22 cellular contexts compared by ENCODE assay signal in genomic region chr7:86930554-86931307, GRCh38.
A peak's percentile ranks its signal among the peaks of the same experiment; 100 is the strongest.
DNase-seq lines count a peak whose midpoint lies in the region; ATAC-seq and TF ChIP-seq lines count a peak whose summit lies in the region.
"Had no signal": no experiment of that assay in that cellular context is flagged by ENCODE, and none has a peak within 500 bp of the region (broad histone marks: within the 10 kb centered on the region; RNA-seq: fewer than 3 reads in every experiment).

No MANE protein-coding gene starts in this region.

- H3K4me3 ChIP-seq in SK-N-SH (ENCODE audit: low read depth in 2 of 2, low read length in 1 of 2) (no peak overlapping the region), transverse colon (no peak overlapping the region)
- H3K4me3 ChIP-seq: Peyer's patch, SJSA1 had no signal

- no peak for TF ChIP-seq RAD21 in SK-N-SH (IDR thresholded peaks at IDR 0.05; ENCODE audit: low read length)

- 88% methylated on average over 5 of the region's 5 CpGs for WGBS in SK-N-SH (ENCODE audit: low lambda C conversion rate)
- 84 to 89% methylated on average over 5 of the region's 5 CpGs for WGBS in transverse colon (ENCODE audit: low coverage in 1 of 2), 2 donors

- H3K27ac ChIP-seq in SK-N-SH (ENCODE audit: low read depth in 2 of 2, low read length in 1 of 2) (peak overlapping the region; percentile 9 to 77; a peak in 2 of 4 replicates), transverse colon (no peak overlapping the region)
- H3K27ac ChIP-seq: Peyer's patch, SJSA1 had no signal

- in situ Hi-C loops in transverse colon (cut with MboI; ENCODE audit: low pct_ligation_motif_present in 1 of 4, low pct_unique_long_range_greater_than_20kb in 1 of 4, low sequenced_read_pairs in 3 of 4): loop anchor here (10.0 kb wide), 3 partner anchors 204 to 304 kb away; no protein-coding TSS in a partner anchor

- H4K20me1 ChIP-seq in SK-N-SH (ENCODE audit: insufficient read depth): no peaks in the 10 kb centered on the region

- CTCF ChIA-PET in SK-N-SH (lab: Yijun Ruan, JAX): interaction anchor here (0.6 to 14.9 kb wide), 8 partner anchors 11 to 485 kb away, joined by 3 to 295 read pairs (median 4); partner anchors contain the start of gene DMTF1
- CTCF ChIA-PET in activated CD8-positive, alpha-beta memory T cell treated with anti-CD3 and anti-CD28 coated beads, Interleukin-2, amount 10 ng/mL, durations not matched to agents 7 days and 5 days (lab: Charles Lee): interaction anchor here (2.8 kb wide), 1 partner anchor 218 kb away, joined by 13 read pairs; no protein-coding TSS in a partner anchor

- peak; percentile 8 for ATAC-seq in GM18520 (IDR thresholded peaks at IDR 0.05; ENCODE audit: unreplicated experiment)
- ATAC-seq in activated CD8-positive, alpha-beta memory T cell treated with anti-CD3 and anti-CD28 coated beads, Interleukin-2, amount 10 ng/mL, durations not matched to agents 7 days and 5 days: no peak
- ATAC-seq: HCT116 had no signal

- H3K27me3 ChIP-seq in SK-N-SH (ENCODE audit: insufficient read depth): no peaks in the 10 kb centered on the region
- no peaks in the 10 kb centered on the region for H3K27me3 ChIP-seq in transverse colon
- H3K27me3 ChIP-seq: Peyer's patch had no signal

- no peak overlapping the region for H3K4me3 Mint-ChIP-seq in activated T-cell treated with anti-CD3 and anti-CD28 coated beads, Interleukin-2, amount 50 U/mL, for 24 hours
- no peak overlapping the region for H3K4me3 Mint-ChIP-seq in activated CD8-positive, alpha-beta memory T cell treated with anti-CD3 and anti-CD28 coated beads, Interleukin-2, amount 10 ng/mL, durations not matched to agents 7 days and 5 days
- H3K4me3 Mint-ChIP-seq: CD14-positive monocyte had no signal

- H3K27ac Mint-ChIP-seq in activated T-cell treated with anti-CD3 and anti-CD28 coated beads, Interleukin-2, amount 50 U/mL, for 24 hours: peak overlapping the region; percentile 94
- H3K27ac Mint-ChIP-seq in activated CD8-positive, alpha-beta memory T cell treated with anti-CD3 and anti-CD28 coated beads, Interleukin-2, amount 10 ng/mL, durations not matched to agents 7 days and 5 days: no peak overlapping the region

- H3K9me3 ChIP-seq in SK-N-SH: no peaks in the 10 kb centered on the region
- H3K9me3 ChIP-seq in transverse colon: no peaks in the 10 kb centered on the region
- H3K9me3 ChIP-seq: Peyer's patch, SJSA1 had no signal

- TF ChIP-seq EP300 in SK-N-SH (IDR thresholded peaks at IDR 0.05; ENCODE audit: borderline replicate concordance in 1 of 2, low read depth in 1 of 2, low read length in 1 of 2) (no peak), transverse colon (IDR thresholded peaks at IDR 0.05; ENCODE audit: low read depth) (no peak)

- H3K27me3 Mint-ChIP-seq in activated T-cell treated with anti-CD3 and anti-CD28 coated beads, Interleukin-2, amount 50 U/mL, for 24 hours: no peaks in the 10 kb centered on the region
- H3K27me3 Mint-ChIP-seq in activated CD8-positive, alpha-beta memory T cell treated with anti-CD3 and anti-CD28 coated beads, Interleukin-2, amount 10 ng/mL, durations not matched to agents 7 days and 5 days: peaks cover 6% of the 10 kb centered on the region

- H3K4me2 ChIP-seq in SK-N-SH: no peak overlapping the region

- no peak overlapping the region for H3K9ac ChIP-seq in SK-N-SH

- no peaks in the 10 kb centered on the region for H3K79me2 ChIP-seq in SK-N-SH (ENCODE audit: insufficient read depth)

- TF ChIP-seq CTCF in SK-N-SH (IDR thresholded peaks at IDR 0.05) (no peak), transverse colon (IDR thresholded peaks at IDR 0.05) (no peak)

- POLR2A ChIA-PET in SK-N-SH (lab: Yijun Ruan, JAX): no interaction called here

- peaks cover 24% of the 10 kb centered on the region for H3F3A ChIP-seq in SK-N-SH (replicated peaks; ENCODE audit: insufficient read depth)

- no peak overlapping the region for H2AFZ ChIP-seq in SK-N-SH (ENCODE audit: low read depth)

- H3K36me3 Mint-ChIP-seq in activated T-cell treated with anti-CD3 and anti-CD28 coated beads, Interleukin-2, amount 50 U/mL, for 24 hours (ENCODE audit: low read depth): no peaks in the 10 kb centered on the region
- H3K36me3 Mint-ChIP-seq in activated CD8-positive, alpha-beta memory T cell treated with anti-CD3 and anti-CD28 coated beads, Interleukin-2, amount 10 ng/mL, durations not matched to agents 7 days and 5 days: no peaks in the 10 kb centered on the region
- H3K36me3 Mint-ChIP-seq: CD14-positive monocyte had no signal

- H3K4me1 Mint-ChIP-seq in activated T-cell treated with anti-CD3 and anti-CD28 coated beads, Interleukin-2, amount 50 U/mL, for 24 hours (ENCODE audit: low read depth): peaks cover 35% of the 10 kb centered on the region
- no peaks in the 10 kb centered on the region for H3K4me1 Mint-ChIP-seq in activated CD8-positive, alpha-beta memory T cell treated with anti-CD3 and anti-CD28 coated beads, Interleukin-2, amount 10 ng/mL, durations not matched to agents 7 days and 5 days

- H3K9me2 ChIP-seq in SK-N-SH: no peaks in the 10 kb centered on the region

- TF ChIP-seq POLR2A in transverse colon (IDR thresholded peaks at IDR 0.05): no peak

- DNase-seq in activated T-cell treated with anti-CD3 and anti-CD28 coated beads, Interleukin-2, amount 50 U/mL, for 24 hours: no peak
- DNase-seq in activated T-cell treated with anti-CD3 and anti-CD28 coated beads, Interleukin-2, amount 50 U/mL, for 1 hour: no peak
- no peak for DNase-seq in SK-N-SH
- peak; percentile 29 for DNase-seq in fibroblast of peridontal ligament (ENCODE audit: extremely low read depth)
- DNase-seq in GM19238 (ENCODE audit: insufficient read length, low spot score): no peak
- DNase-seq in transverse colon: no peak
- DNase-seq in activated CD8-positive, alpha-beta memory T cell treated with anti-CD3 and anti-CD28 coated beads, Interleukin-2, amount 10 ng/mL, durations not matched to agents 7 days and 5 days: no peak
- DNase-seq: 8988T; GOT3; IMR-90; NCI-H1694; NCI-H2081; NCI-H2171; NCI-H345; NCI-H524; NCI-H774; NK-92 treated with Interleukin-12 subunit alpha and Interleukin-12 subunit beta, amount 100 ng/mL, for 24 hours; Peyer's patch had no signal

- H3K36me3 ChIP-seq in SK-N-SH (replicated peaks in 1 of 2; ENCODE audit: control insufficient read depth in 1 of 2, insufficient read depth in 2 of 2, low read length in 1 of 2) (peaks cover 7 to 38% of the 10 kb centered on the region in 2 experiments), transverse colon (no peaks in the 10 kb centered on the region)
- H3K36me3 ChIP-seq: Peyer's patch, SJSA1 had no signal

- H3K4me1 ChIP-seq in SK-N-SH (ENCODE audit: control insufficient read depth in 1 of 2, insufficient read depth in 2 of 2, low read depth in 1 of 2, low read length in 1 of 2) (peaks cover 3 to 12% of the 10 kb centered on the region in 2 experiments; a peak in 3 of 4 replicates), transverse colon (no peaks in the 10 kb centered on the region)
- H3K4me1 ChIP-seq: Peyer's patch had no signal

- intact Hi-C loops in transverse colon (cut with DNase I; ENCODE audit: low total_unique reads): no loop called here

- H3K9me3 Mint-ChIP-seq in activated T-cell treated with anti-CD3 and anti-CD28 coated beads, Interleukin-2, amount 50 U/mL, for 24 hours: no peaks in the 10 kb centered on the region
- H3K9me3 Mint-ChIP-seq in activated CD8-positive, alpha-beta memory T cell treated with anti-CD3 and anti-CD28 coated beads, Interleukin-2, amount 10 ng/mL, durations not matched to agents 7 days and 5 days (ENCODE audit: low read depth): no peaks in the 10 kb centered on the region

TF ChIP-seq in SK-N-SH, 30 proteins besides CTCF, POLR2A, EP300 and RAD21:
- TF ChIP-seq TCF12 (IDR thresholded peaks at IDR 0.05) (peak; percentile 58; the same call in 1 of the 2 replicates), SMC3 (IDR thresholded peaks at IDR 0.05; ENCODE audit: low read depth, low read length) (no peak)

Comparison
In these comparisons a context has a peak if more than half of its experiments do, and no peak if none do; other contexts are left out.
1. H3K27ac ChIP-seq: peak in SK-N-SH (2 of 2); none in transverse colon (0 of 4).